23 cellular contexts compared by ENCODE assay signal in the genomic region with DNA sequence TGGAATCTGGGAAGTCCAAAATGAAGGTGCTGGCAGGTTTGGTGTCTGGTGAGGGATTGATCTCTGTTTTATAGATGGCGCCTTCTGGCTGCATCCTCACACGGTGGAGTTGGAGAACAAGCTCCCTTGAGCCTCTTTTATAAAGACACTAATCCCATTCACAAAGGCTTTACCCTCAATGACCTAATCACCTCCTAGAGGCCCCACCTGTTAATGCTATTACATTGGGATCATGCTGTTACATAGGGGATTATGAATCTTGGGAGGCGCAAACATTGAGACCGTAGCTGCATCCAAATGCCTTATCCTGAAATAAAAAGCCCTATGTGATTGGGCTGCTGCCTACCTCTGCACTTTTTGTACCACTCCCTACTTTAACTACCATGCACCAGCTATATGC.
DNase-seq lines count a peak whose midpoint lies in the region; ATAC-seq, FAIRE-seq and TF ChIP-seq lines count a peak whose summit lies in the region.
"Had no signal": no experiment of that assay in that cellular context is flagged by ENCODE, and none has a peak within 500 bp of the region (broad histone marks: within the 10 kb centered on the region; RNA-seq: fewer than 3 reads in every experiment).

No MANE protein-coding gene starts in this region.

- 87% methylated on average over 4 of the region's 4 CpGs for WGBS in esophagus muscularis mucosa

- intact Hi-C loops in esophagus muscularis mucosa (cut with DNase I), result no loop called here

- H3K27ac ChIP-seq in SJCRH30 (no peak overlapping the region), esophagus muscularis mucosa (replicated peaks in 1 of 4) (no peak overlapping the region)

- no peaks in the 10 kb centered on the region for H3K27me3 ChIP-seq in SJCRH30
- H3K27me3 ChIP-seq in esophagus muscularis mucosa, result no peaks in the 10 kb centered on the region
- H3K27me3 ChIP-seq: BE2C had no signal

- in situ Hi-C loops in KBM-7 (cut with MboI; ENCODE audit: low pct_unique_long_range_greater_than_20kb, low sequenced_read_pairs), result no loop called here

- H3K36me3 ChIP-seq in SJCRH30, result no peaks in the 10 kb centered on the region
- H3K36me3 ChIP-seq in esophagus muscularis mucosa, result no peaks in the 10 kb centered on the region
- H3K36me3 ChIP-seq: BE2C, HAP-1 had no signal

- no peak for DNase-seq in D721Med (ENCODE audit: insufficient read length, low spot score)
- peak; percentile 89 for DNase-seq in NCI-H524 treated with DMSO at 0.1 percent for 48 hours (lab: John Stamatoyannopoulos, UW)
- peak; percentile 5 to 53 for DNase-seq in SJCRH30
- DNase-seq in esophagus muscularis mucosa (ENCODE audit: extremely low spot score), result peak; percentile 26
- DNase-seq in KBM-7, result no peak
- no peak for DNase-seq in NCI-H226
- no peak for DNase-seq in H54 (ENCODE audit: insufficient read length, low spot score)
- DNase-seq: ACHN; BE2C; C1 segment of cervical spinal cord; CD4-positive, CD25-positive, alpha-beta regulatory T cell; CD8-positive, alpha-beta memory T cell; COR-L47; DMS53; DND-41; EL; KG1 had no signal

- H3K4me1 ChIP-seq in SJCRH30 (peaks cover 13% of the 10 kb centered on the region), esophagus muscularis mucosa (no peaks in the 10 kb centered on the region)
- H3K4me1 ChIP-seq: BE2C had no signal

- no peak for ATAC-seq in HG03432 (IDR thresholded peaks at IDR 0.05; ENCODE audit: unreplicated experiment)
- ATAC-seq: GM12878, HepG2 had no signal

- TF ChIP-seq CTCF in D721Med (IDR thresholded peaks at IDR 0.05; ENCODE audit: insufficient read depth, missing control alignments), result no peak
- no peak for TF ChIP-seq CTCF in esophagus muscularis mucosa (IDR thresholded peaks at IDR 0.05)

- H3K9me3 ChIP-seq in SJCRH30 (replicated peaks), result no peaks in the 10 kb centered on the region
- H3K9me3 ChIP-seq in esophagus muscularis mucosa, result no peaks in the 10 kb centered on the region
- H3K9me3 ChIP-seq: BE2C, HAP-1 had no signal

- no peak for TF ChIP-seq EP300 in esophagus muscularis mucosa (IDR thresholded peaks at IDR 0.05)

- H3K4me3 ChIP-seq in SJCRH30, result no peak overlapping the region
- no peak overlapping the region for H3K4me3 ChIP-seq in esophagus muscularis mucosa
- H3K4me3 ChIP-seq: GM12878, HAP-1 had no signal

- no peak for TF ChIP-seq POLR2A in esophagus muscularis mucosa (IDR thresholded peaks at IDR 0.05; ENCODE audit: low read depth)
- TF ChIP-seq POLR2A in H54 (IDR thresholded peaks at IDR 0.05; ENCODE audit: low read depth, low read length), result no peak

- FAIRE-seq in D721Med (lab: Jason Lieb, UNC), result peak; percentile 94
- FAIRE-seq in H54 (lab: Jason Lieb, UNC), result no peak
- FAIRE-seq: A204.1, GM12878, H1, HepG2 had no signal

Comparison
In these comparisons a context has a peak if more than half of its experiments do, and no peak if none do; other contexts are left out.
1. DNase-seq: peak in NCI-H524 treated with DMSO at 0.1 percent for 48 hours (single experiment), SJCRH30 (2 of 2) and esophagus muscularis mucosa (single experiment); none in D721Med (single experiment), KBM-7 (single experiment), NCI-H226 (single experiment) and H54 (single experiment).